15 cellular contexts compared by ENCODE assay signal in the genomic region with DNA sequence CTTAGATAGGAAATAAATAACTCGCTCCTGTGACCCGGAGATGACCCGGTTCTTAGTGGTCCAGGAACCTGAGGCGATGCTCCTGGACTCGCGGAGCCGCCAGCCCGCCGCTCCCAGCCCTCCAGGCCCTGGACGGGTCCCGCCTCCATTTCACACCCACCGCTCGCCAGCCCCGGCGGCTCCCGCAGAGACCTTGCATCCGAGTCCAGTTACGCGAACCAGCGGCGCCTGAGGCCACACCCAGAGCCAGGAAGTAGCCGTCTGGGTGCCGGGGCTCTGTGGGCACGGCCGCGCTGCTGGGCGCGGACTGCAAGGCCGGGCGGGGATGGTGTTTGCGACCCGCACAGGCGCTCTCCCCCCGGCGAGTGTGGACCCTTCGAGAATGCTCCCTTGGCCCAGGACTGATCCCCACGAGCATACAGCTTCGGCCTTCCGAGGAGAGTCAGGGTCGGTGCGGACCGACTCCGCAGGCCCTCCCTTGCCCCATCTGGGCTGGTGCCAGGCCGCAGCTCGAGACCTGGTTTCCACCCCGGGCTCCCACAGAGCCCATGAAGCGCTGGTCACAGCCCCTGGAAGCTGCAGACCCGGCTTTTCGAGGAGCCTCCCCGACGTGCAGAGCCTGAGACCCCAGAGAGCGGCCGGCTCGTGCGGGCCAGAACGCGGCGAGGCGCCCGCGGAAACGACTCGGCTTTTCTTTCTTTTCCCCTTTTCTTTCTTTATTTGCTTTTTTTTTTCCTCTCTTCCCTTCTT. TPM values are rescaled to one million over a fixed set of nuclear protein-coding genes. Genes with fewer than 3 reads are reported as not detected.
DNase-seq lines count a peak whose midpoint lies in the region; ATAC-seq and TF ChIP-seq lines count a peak whose summit lies in the region.
"Had no signal": no experiment of that assay in that cellular context is flagged by ENCODE, and none has a peak within 500 bp of the region (broad histone marks: within the 10 kb centered on the region; RNA-seq: fewer than 3 reads in every experiment).

No MANE protein-coding gene starts in this region.

- peak overlapping the region; percentile 51 for H3K4me2 ChIP-seq in mammary epithelial cell (ENCODE audit: insufficient read depth, low read depth, low read length)
- H3K4me2 ChIP-seq: KMS-11 had no signal

- no peaks in the 10 kb centered on the region for H3K79me2 ChIP-seq in mammary epithelial cell (ENCODE audit: insufficient read depth, low read length)

- H3K36me3 Mint-ChIP-seq in T-cell (no peaks in the 10 kb centered on the region), Calu3 (ENCODE audit: insufficient read depth, unreplicated experiment) (no peaks in the 10 kb centered on the region)

- TF ChIP-seq POLR2A in breast epithelium (IDR thresholded peaks at IDR 0.05): no peak

- H3K36me3 ChIP-seq in mammary epithelial cell (ENCODE audit: insufficient read depth, low read length): no peaks in the 10 kb centered on the region
- H3K36me3 ChIP-seq in breast epithelium: no peaks in the 10 kb centered on the region
- H3K36me3 ChIP-seq in colonic mucosa: no peaks in the 10 kb centered on the region
- H3K36me3 ChIP-seq in thoracic aorta: no peaks in the 10 kb centered on the region

- in situ Hi-C loops in mammary epithelial cell (cut with MboI; ENCODE audit: low sequenced_read_pairs in 2 of 2): loop anchor here (5.0 to 25.0 kb wide), 2 partner anchors 273 to 278 kb away; no protein-coding TSS in a partner anchor

- H3K4me3 ChIP-seq in mammary epithelial cell (replicated peaks in 1 of 3; ENCODE audit: insufficient read depth in 1 of 3, low read depth in 2 of 3, low read length in 3 of 3) (no peak overlapping the region), breast epithelium (peak overlapping the region in 1 of 3 donors; percentile 49), colonic mucosa (no peak overlapping the region), thoracic aorta (peak overlapping the region; percentile 54)

- H3K4me1 Mint-ChIP-seq in T-cell: peaks cover 40 to 49% (median 46%) of the 10 kb centered on the region in 3 donors
- H3K4me1 Mint-ChIP-seq in Calu3 (ENCODE audit: low read depth, unreplicated experiment): no peaks in the 10 kb centered on the region

- H3K27ac Mint-ChIP-seq in T-cell (no peak overlapping the region), Calu3 (ENCODE audit: unreplicated experiment) (no peak overlapping the region)
- H3K27ac Mint-ChIP-seq: activated CD4-positive, alpha-beta T cell treated with anti-CD3 and anti-CD28 coated beads, Interleukin-2, amount 10 ng/mL, durations not matched to agents 7 days and 5 days had no signal

- WGBS in mammary epithelial cell (ENCODE audit: low coverage, missing lambda C conversion rate): 26% methylated on average over 25 of the region's 63 CpGs

- H3K27me3 Mint-ChIP-seq in T-cell (peaks cover 60 to 78% of the 10 kb centered on the region in 2 donors), Calu3 (ENCODE audit: unreplicated experiment) (peaks cover 38% of the 10 kb centered on the region)

- dilution Hi-C loops in mammary epithelial cell (cut with HindIII; ENCODE audit: low sequenced_read_pairs): no loop called here

- no peak for TF ChIP-seq CTCF in mammary epithelial cell (conservative IDR thresholded peaks at IDR 0.05 in 1 of 2, IDR thresholded peaks at IDR 0.05 in 1 of 2; ENCODE audit: extremely low read depth in 1 of 2, insufficient read depth in 1 of 2, low read depth in 1 of 2, low read length in 2 of 2)
- no peak for TF ChIP-seq CTCF in breast epithelium (IDR thresholded peaks at IDR 0.05)
- no peak for TF ChIP-seq CTCF in colonic mucosa (IDR thresholded peaks at IDR 0.05)
- no peak for TF ChIP-seq CTCF in thoracic aorta (IDR thresholded peaks at IDR 0.05)
- TF ChIP-seq CTCF in Calu3 (IDR thresholded peaks at IDR 0.05; ENCODE audit: unreplicated experiment): no peak

- no peak overlapping the region for H3K27ac ChIP-seq in mammary epithelial cell (ENCODE audit: insufficient read depth, low read depth, low read length)
- no peak overlapping the region for H3K27ac ChIP-seq in breast epithelium
- H3K27ac ChIP-seq in colonic mucosa: no peak overlapping the region
- peak overlapping the region in 1 of 2 donors; percentile 5 for H3K27ac ChIP-seq in thoracic aorta
- H3K27ac ChIP-seq: KMS-11 had no signal

- BruUV-seq in mammary epithelial cell (replicated peaks; lab: Mats Ljungman, UMichigan) (no TSS peak), Calu3 (replicated peaks; lab: Mats Ljungman, UMichigan) (no TSS peak)

- H3K4me1 ChIP-seq in mammary epithelial cell (ENCODE audit: insufficient read depth, low read length) (peaks cover 10% of the 10 kb centered on the region), breast epithelium (peaks cover 3 to 4% of the 10 kb centered on the region in 2 donors), colonic mucosa (peaks cover 22% of the 10 kb centered on the region), thoracic aorta (ENCODE audit: control insufficient read depth in 1 of 2, low read depth in 2 of 2) (peaks cover 22 to 40% of the 10 kb centered on the region in 2 donors)

- ATAC-seq in thoracic aorta (ENCODE audit: insufficient number of reproducible peaks, low FRiP score, low read depth) (no peak), T-cell (replicated peaks in 1 of 4) (no peak), HG03196 (IDR thresholded peaks at IDR 0.05; ENCODE audit: unreplicated experiment) (no peak)

- H3K4me3 Mint-ChIP-seq in T-cell: peak overlapping the region in 1 of 3 donors; percentile 69
- H3K4me3 Mint-ChIP-seq in Calu3 (ENCODE audit: low read depth, unreplicated experiment): no peak overlapping the region
- H3K4me3 Mint-ChIP-seq: activated CD4-positive, alpha-beta T cell treated with anti-CD3 and anti-CD28 coated beads, Interleukin-2, amount 10 ng/mL, durations not matched to agents 7 days and 5 days had no signal

- H3K9me3 Mint-ChIP-seq in T-cell: no peaks in the 10 kb centered on the region
- H3K9me3 Mint-ChIP-seq in Calu3 (ENCODE audit: low read depth, unreplicated experiment): no peaks in the 10 kb centered on the region
- H3K9me3 Mint-ChIP-seq: activated CD4-positive, alpha-beta T cell treated with anti-CD3 and anti-CD28 coated beads, Interleukin-2, amount 10 ng/mL, durations not matched to agents 7 days and 5 days had no signal

- intact Hi-C loops in mammary epithelial cell (cut with micrococcal nuclease): no loop called here
- intact Hi-C loops in breast epithelium (cut with DNase I; ENCODE audit: low total_unique reads): no loop called here
- intact Hi-C loops in colonic mucosa (cut with DNase I): loop anchor here (5.0 kb wide), 1 partner anchor 128 kb away; no protein-coding TSS in a partner anchor
- intact Hi-C loops in Calu3 (cut with micrococcal nuclease; ENCODE audit: unreplicated experiment): no loop called here

- POLR2A ChIA-PET in T-cell (lab: Charles Lee): no interaction called here

- H2AFZ ChIP-seq in mammary epithelial cell (ENCODE audit: low read depth, low read length): peak overlapping the region; percentile 20

- H3K27me3 ChIP-seq in mammary epithelial cell (ENCODE audit: insufficient read depth, low read length): peaks cover 44% of the 10 kb centered on the region
- H3K27me3 ChIP-seq in breast epithelium: peaks cover 3 to 64% of the 10 kb centered on the region in 2 donors
- peaks cover 64% of the 10 kb centered on the region for H3K27me3 ChIP-seq in colonic mucosa
- H3K27me3 ChIP-seq in thoracic aorta (replicated peaks; ENCODE audit: insufficient read depth): peaks cover 38% of the 10 kb centered on the region

- DNase-seq in mammary epithelial cell: no peak
- DNase-seq in breast epithelium (ENCODE audit: low spot score in 2 of 2): no peak
- DNase-seq in colonic mucosa: peak; percentile 31
- peak; percentile 89 for DNase-seq in mesenteric fat pad (ENCODE audit: low spot score)
- no peak for DNase-seq in thoracic aorta (ENCODE audit: low spot score)
- no peak for DNase-seq in T-cell
- DNase-seq in Calu3: no peak
- DNase-seq: activated CD4-positive, alpha-beta T cell treated with anti-CD3 and anti-CD28 coated beads, Interleukin-2, amount 10 ng/mL, durations not matched to agents 7 days and 5 days; activated naive CD4-positive, alpha-beta T cell treated with anti-CD3 and anti-CD28 coated beads, Interleukin-2, amount 50 U/mL, for 16 hours; NCI-H2029; NK-92 treated with Interleukin-12 subunit alpha and Interleukin-12 subunit beta, amount 100 ng/mL, for 24 hours; occipital lobe had no signal

- no peaks in the 10 kb centered on the region for H4K20me1 ChIP-seq in mammary epithelial cell (ENCODE audit: insufficient read depth, low read length)

- CTCF ChIA-PET in mammary epithelial cell (lab: Charles Lee; ENCODE audit: low non-redundant PET): no interaction called here
- CTCF ChIA-PET in T-cell (lab: Charles Lee): no interaction called here
- CTCF ChIA-PET in Calu3 (lab: Charles Lee): no interaction called here

- no peak overlapping the region for H3K9ac ChIP-seq in mammary epithelial cell (ENCODE audit: insufficient read depth, low read length)
- no peak overlapping the region for H3K9ac ChIP-seq in colonic mucosa (ENCODE audit: low read depth in 2 of 2, low read length in 2 of 2)
- H3K9ac ChIP-seq: KMS-11 had no signal

- no peaks in the 10 kb centered on the region for H3K9me3 ChIP-seq in mammary epithelial cell (replicated peaks; ENCODE audit: insufficient read depth, low read length)
- no peaks in the 10 kb centered on the region for H3K9me3 ChIP-seq in breast epithelium
- H3K9me3 ChIP-seq in colonic mucosa: no peaks in the 10 kb centered on the region
- H3K9me3 ChIP-seq in thoracic aorta: no peaks in the 10 kb centered on the region

RNA-seq across cellular contexts. Expression of a gene that starts 5.2 kb away (rescaled TPM):
- not detected for total RNA-seq in mammary epithelial cell
- polyA plus RNA-seq in mammary epithelial cell: 0.07 TPM
- polyA minus RNA-seq in mammary epithelial cell: not detected
- 1 to 10 TPM in 2 of 3 donors, not detected in 1; 2.6 to 2.9 TPM for total RNA-seq in breast epithelium
- total RNA-seq in colonic mucosa: not detected
- not detected for total RNA-seq in mesenteric fat pad
- total RNA-seq in thoracic aorta: not detected
- not detected for total RNA-seq in T-cell
- not detected in 2 replicates for total RNA-seq in Calu3 (2022)
- total RNA-seq: activated CD4-positive, alpha-beta T cell treated with anti-CD3 and anti-CD28 coated beads, Interleukin-2, amount 10 ng/mL, durations not matched to agents 7 days and 5 days; fibroblast of villous mesenchyme; occipital lobe had no signal

Comparison
In these comparisons a context has a peak if more than half of its experiments do, and no peak if none do; other contexts are left out.
1. DNase-seq: peak in colonic mucosa (single experiment) and mesenteric fat pad (single experiment); none in mammary epithelial cell (single experiment), breast epithelium (0 of 2), thoracic aorta (single experiment), T-cell (0 of 34) and Calu3 (single experiment).